Comparison of ENCODE assay signal across 21 cellular contexts in genomic region chr6:12950879-12951814, GRCh38.
DNase-seq lines count a peak whose midpoint lies in the region; ATAC-seq and TF ChIP-seq lines count a peak whose summit lies in the region.
"Had no signal": no experiment of that assay in that cellular context is flagged by ENCODE, and none has a peak within 500 bp of the region (broad histone marks: within the 10 kb centered on the region; RNA-seq: fewer than 3 reads in every experiment).

No MANE protein-coding gene starts in this region.

- H2AFZ ChIP-seq in osteoblast (ENCODE audit: low read length): no peak overlapping the region

- ATAC-seq in heart right ventricle: peak in 6 of 8 donors; percentile 38 to 97 (median 72)
- ATAC-seq in left ventricle myocardium superior: peak; percentile 63
- ATAC-seq in stimulated activated effector memory CD8-positive, alpha-beta T cell treated with anti-CD3 and anti-CD28 coated beads, Interleukin-12 subunit alpha, Interleukin-12 subunit beta, amount 100 ng/mL, for 72 hours: peak; percentile 45
- ATAC-seq in activated CD4-positive, CD25-positive, alpha-beta regulatory T cell treated with anti-CD3 and anti-CD28 coated beads, Interleukin-2, amount 50 U/mL, for 24 hours: no peak
- ATAC-seq: CD8-positive, alpha-beta T cell; Panc1 had no signal

- H3K36me3 ChIP-seq in heart right ventricle (no peaks in the 10 kb centered on the region), right atrium auricular region (no peaks in the 10 kb centered on the region), osteoblast (ENCODE audit: insufficient read depth, low read length) (no peaks in the 10 kb centered on the region)
- H3K36me3 ChIP-seq: SJCRH30 had no signal

- no peak for DNase-seq in heart right ventricle
- DNase-seq in right atrium auricular region (ENCODE audit: low spot score): no peak
- DNase-seq in NCI-H446 (lab: John Stamatoyannopoulos, UW): peak; percentile 36 to 62
- no peak for DNase-seq in left ventricle myocardium superior
- no peak for DNase-seq in stimulated activated effector memory CD8-positive, alpha-beta T cell treated with anti-CD3 and anti-CD28 coated beads, Interleukin-12 subunit alpha, Interleukin-12 subunit beta, amount 100 ng/mL, for 72 hours (ENCODE audit: low spot score in 2 of 2)
- DNase-seq in HUDEP-2 (lab: John Stamatoyannopoulos, UW; ENCODE audit: unreplicated experiment in 76 of 76): no peak
- no peak for DNase-seq in osteoblast (ENCODE audit: insufficient read length, low spot score, missing footprints)
- DNase-seq: ACHN; C1 segment of cervical spinal cord; CD8-positive, alpha-beta T cell; DMS153; GOT3; HCEC 1CT; NCI-H1694; NCI-H2081; NCI-H510A; NK-92 treated with Interleukin-12 subunit alpha and Interleukin-12 subunit beta, amount 100 ng/mL, for 24 hours; SJCRH30 had no signal

- H3K36me3 Mint-ChIP-seq in stimulated activated effector memory CD8-positive, alpha-beta T cell treated with anti-CD3 and anti-CD28 coated beads, Interleukin-12 subunit alpha, Interleukin-12 subunit beta, amount 100 ng/mL, for 72 hours: no peaks in the 10 kb centered on the region
- H3K36me3 Mint-ChIP-seq: CD8-positive, alpha-beta T cell had no signal

- H3K4me2 ChIP-seq in osteoblast (ENCODE audit: insufficient read depth, low read length): no peak overlapping the region

- H3K9me3 Mint-ChIP-seq in stimulated activated effector memory CD8-positive, alpha-beta T cell treated with anti-CD3 and anti-CD28 coated beads, Interleukin-12 subunit alpha, Interleukin-12 subunit beta, amount 100 ng/mL, for 72 hours: no peaks in the 10 kb centered on the region
- H3K9me3 Mint-ChIP-seq: CD8-positive, alpha-beta T cell had no signal

- no peaks in the 10 kb centered on the region for H4K20me1 ChIP-seq in osteoblast (ENCODE audit: insufficient read depth, low read length)

- H3K27ac ChIP-seq in heart right ventricle (peak overlapping the region in 7 of 10 donors; percentile 55 to 78 (median 61)), right atrium auricular region (no peak overlapping the region), osteoblast (ENCODE audit: low read depth, low read length) (no peak overlapping the region)
- H3K27ac ChIP-seq: HL-60, SJCRH30 had no signal

- H3K4me1 Mint-ChIP-seq in stimulated activated effector memory CD8-positive, alpha-beta T cell treated with anti-CD3 and anti-CD28 coated beads, Interleukin-12 subunit alpha, Interleukin-12 subunit beta, amount 100 ng/mL, for 72 hours: peaks cover 6% of the 10 kb centered on the region

- TF ChIP-seq CTCF in heart right ventricle (IDR thresholded peaks at IDR 0.05) (no peak), right atrium auricular region (IDR thresholded peaks at IDR 0.05) (no peak), osteoblast (IDR thresholded peaks at IDR 0.05; ENCODE audit: extremely low read depth, low read depth, low read length) (no peak)

- no peak overlapping the region for H3K27ac Mint-ChIP-seq in stimulated activated effector memory CD8-positive, alpha-beta T cell treated with anti-CD3 and anti-CD28 coated beads, Interleukin-12 subunit alpha, Interleukin-12 subunit beta, amount 100 ng/mL, for 72 hours
- H3K27ac Mint-ChIP-seq: CD8-positive, alpha-beta T cell had no signal

- H3K4me3 ChIP-seq in heart right ventricle (no peak overlapping the region), right atrium auricular region (no peak overlapping the region), osteoblast (ENCODE audit: insufficient read depth, low read length) (no peak overlapping the region)
- H3K4me3 ChIP-seq: SJCRH30 had no signal

- no peak overlapping the region for H3K4me3 Mint-ChIP-seq in stimulated activated effector memory CD8-positive, alpha-beta T cell treated with anti-CD3 and anti-CD28 coated beads, Interleukin-12 subunit alpha, Interleukin-12 subunit beta, amount 100 ng/mL, for 72 hours
- H3K4me3 Mint-ChIP-seq: CD8-positive, alpha-beta T cell had no signal

- H3K79me2 ChIP-seq in osteoblast (ENCODE audit: insufficient read depth, low read length): no peaks in the 10 kb centered on the region

- intact Hi-C loops in heart right ventricle (cut with DNase I): loop anchor here in 1 of 10 donors (5.0 kb wide), 1 partner anchor 39 kb away; no protein-coding TSS in a partner anchor
- intact Hi-C loops in left ventricle myocardium superior (cut with micrococcal nuclease): no loop called here

- H3K27me3 ChIP-seq in heart right ventricle: no peaks in the 10 kb centered on the region
- H3K27me3 ChIP-seq in right atrium auricular region: no peaks in the 10 kb centered on the region
- no peaks in the 10 kb centered on the region for H3K27me3 ChIP-seq in osteoblast (ENCODE audit: insufficient read depth, low read length)
- H3K27me3 ChIP-seq: SJCRH30 had no signal

- 67 to 74% methylated on average over 7 of the region's 7 CpGs for WGBS in heart right ventricle, 2 donors

- H3K4me1 ChIP-seq in heart right ventricle: peaks cover 0 to 20% (median 6%) of the 10 kb centered on the region in 9 donors
- H3K4me1 ChIP-seq in right atrium auricular region: no peaks in the 10 kb centered on the region
- no peaks in the 10 kb centered on the region for H3K4me1 ChIP-seq in osteoblast (ENCODE audit: insufficient read depth, low read length)
- H3K4me1 ChIP-seq: SJCRH30 had no signal

- peaks cover 0 to 5% (median 0%) of the 10 kb centered on the region in 11 donors for H3K9me3 ChIP-seq in heart right ventricle
- H3K9me3 ChIP-seq in right atrium auricular region: no peaks in the 10 kb centered on the region
- H3K9me3 ChIP-seq in osteoblast (ENCODE audit: low read depth, low read length): no peaks in the 10 kb centered on the region
- H3K9me3 ChIP-seq: SJCRH30 had no signal

Comparison
In these comparisons a context has a peak if more than half of its experiments do, and no peak if none do; other contexts are left out.
1. H3K27ac ChIP-seq: peak in heart right ventricle (7 of 10); none in right atrium auricular region (0 of 2) and osteoblast (single experiment).
2. ATAC-seq: peak in heart right ventricle (6 of 8), left ventricle myocardium superior (single experiment) and stimulated activated effector memory CD8-positive, alpha-beta T cell treated with anti-CD3 and anti-CD28 coated beads, Interleukin-12 subunit alpha, Interleukin-12 subunit beta, amount 100 ng/mL, for 72 hours (single experiment); none in activated CD4-positive, CD25-positive, alpha-beta regulatory T cell treated with anti-CD3 and anti-CD28 coated beads, Interleukin-2, amount 50 U/mL, for 24 hours (0 of 2).
3. DNase-seq: peak in NCI-H446 (2 of 2); none in heart right ventricle (0 of 2), right atrium auricular region (single experiment), left ventricle myocardium superior (single experiment), stimulated activated effector memory CD8-positive, alpha-beta T cell treated with anti-CD3 and anti-CD28 coated beads, Interleukin-12 subunit alpha, Interleukin-12 subunit beta, amount 100 ng/mL, for 72 hours (0 of 2), HUDEP-2 (0 of 76) and osteoblast (single experiment).